ENCODE assay signal across 9 cellular contexts in genomic region chrX:138745215-138745614, GRCh38. TPM values are rescaled to one million over a fixed set of nuclear protein-coding genes. Genes with fewer than 3 reads are reported as not detected.
DNase-seq lines count a peak whose midpoint lies in the region; ATAC-seq, FAIRE-seq and TF ChIP-seq lines count a peak whose summit lies in the region.
"Had no signal": no experiment of that assay in that cellular context is flagged by ENCODE, and none has a peak within 500 bp of the region (broad histone marks: within the 10 kb centered on the region; RNA-seq: fewer than 3 reads in every experiment).

No MANE protein-coding gene starts in this region.

- TF ChIP-seq POLR2A in breast epithelium (IDR thresholded peaks at IDR 0.05) (no peak), HepG2 (IDR thresholded peaks at IDR 0.05; ENCODE audit: insufficient read depth in 1 of 2, low read depth in 2 of 2, low read length in 2 of 2) (no peak), uterus (IDR thresholded peaks at IDR 0.05) (no peak)

- no peak overlapping the region for H3K4me2 ChIP-seq in HepG2 (ENCODE audit: low read depth, low read length)

- CTCF ChIA-PET in HepG2 (lab: Yijun Ruan, JAX; ENCODE audit: low intra/inter-chr PET ratio, low total read pairs), result interaction anchor here (1.6 to 2.0 kb wide), 2 partner anchors 553 to 617 kb away, joined by 4 to 10 read pairs; no protein-coding TSS in a partner anchor

- H3K4me1 ChIP-seq in heart right ventricle (no peaks in the 10 kb centered on the region), breast epithelium (no peaks in the 10 kb centered on the region), HepG2 (ENCODE audit: insufficient read depth, low read length) (no peaks in the 10 kb centered on the region), uterus (no peaks in the 10 kb centered on the region)

- no peaks in the 10 kb centered on the region for H3K79me2 ChIP-seq in HepG2 (ENCODE audit: insufficient read depth, low read length)

- no peak for TF ChIP-seq EP300 in HepG2 (IDR thresholded peaks at IDR 0.05; ENCODE audit: low read depth in 2 of 2, low read length in 2 of 2)
- no peak for TF ChIP-seq EP300 in HepG2 (CRISPR knock-in tag; IDR thresholded peaks at IDR 0.05; ENCODE audit: borderline replicate concordance)

- H3K9ac ChIP-seq in HepG2 (ENCODE audit: insufficient read depth, low read depth, low read length), result no peak overlapping the region

- no peak for TF ChIP-seq RAD21 in HepG2 (CRISPR knock-in tag; IDR thresholded peaks at IDR 0.05)

- ATAC-seq in heart right ventricle, result peak in 1 of 8 donors; percentile 61
- no peak for ATAC-seq in Right ventricle myocardium superior (ENCODE audit: poor library complexity)
- peak; percentile 71 for ATAC-seq in GM21825 (IDR thresholded peaks at IDR 0.05; ENCODE audit: unreplicated experiment)
- peak; percentile 61 for ATAC-seq in HepG2
- ATAC-seq: stimulated activated effector memory CD8-positive, alpha-beta T cell treated with anti-CD3 and anti-CD28 coated beads, Interleukin-12 subunit alpha, Interleukin-12 subunit beta, amount 100 ng/mL, for 72 hours had no signal

- H4K20me1 ChIP-seq in HepG2 (ENCODE audit: insufficient read depth, low read length), result no peaks in the 10 kb centered on the region

- no peak overlapping the region for H2AFZ ChIP-seq in HepG2 (ENCODE audit: low read length)

- H3K9me3 ChIP-seq in heart right ventricle (no peaks in the 10 kb centered on the region), breast epithelium (no peaks in the 10 kb centered on the region), HepG2 (ENCODE audit: low read length) (no peaks in the 10 kb centered on the region), uterus (no peaks in the 10 kb centered on the region)

- in situ Hi-C loops in HepG2 (cut with HindIII; ENCODE audit: extremely low pct_ligation_motif_present, low pct_unique_long_range_greater_than_20kb), result loop anchor here (25.0 kb wide), 1 partner anchor 558 kb away; no protein-coding TSS in a partner anchor

- DNase-seq in heart right ventricle (peak in 1 of 2 donors; percentile 9), Right ventricle myocardium superior (no peak), NAMALWA (ENCODE audit: low spot score) (peak; percentile 52), breast epithelium (ENCODE audit: low spot score in 2 of 2) (no peak), HepG2 (ENCODE audit: low spot score) (peak; percentile 12), uterus (peak in 1 of 2 donors; percentile 15), HK-2 (ENCODE audit: unreplicated experiment) (no peak)

- POLR2A ChIA-PET in HepG2 (lab: Yijun Ruan, JAX), result no interaction called here

- H3K4me3 ChIP-seq in heart right ventricle, result no peak overlapping the region
- no peak overlapping the region for H3K4me3 ChIP-seq in breast epithelium
- H3K4me3 ChIP-seq in HepG2 (replicated peaks in 1 of 3; ENCODE audit: insufficient read depth in 1 of 3, low read depth in 2 of 3, low read length in 3 of 3), result no peak overlapping the region
- H3K4me3 ChIP-seq in uterus, result no peak overlapping the region

- peaks cover 0 to 58% (median 0%) of the 10 kb centered on the region in 7 donors for H3K27me3 ChIP-seq in heart right ventricle
- H3K27me3 ChIP-seq in breast epithelium, result peaks cover 0 to 48% of the 10 kb centered on the region in 2 donors
- no peaks in the 10 kb centered on the region for H3K27me3 ChIP-seq in HepG2 (ENCODE audit: control insufficient read depth in 1 of 2, insufficient read depth in 2 of 2, low read length in 2 of 2)
- H3K27me3 ChIP-seq in uterus, result no peaks in the 10 kb centered on the region

- TF ChIP-seq CTCF in heart right ventricle (IDR thresholded peaks at IDR 0.05) (peak; percentile 19 to 87 (median 62)), breast epithelium (IDR thresholded peaks at IDR 0.05) (peak; percentile 38 to 64 (median 61)), HepG2 (CRISPR knock-in tag; IDR thresholded peaks at IDR 0.05) (peak; percentile 54), uterus (IDR thresholded peaks at IDR 0.05) (peak; percentile 50 to 66 (median 61))

- intact Hi-C loops in heart right ventricle (cut with DNase I), result loop anchor here in 8 of 10 donors (2.0 to 10.0 kb wide), 6 partner anchors 550 to 620 kb away; no protein-coding TSS in a partner anchor
- intact Hi-C loops in Right ventricle myocardium superior (cut with DNase I), result loop anchor here (10.0 kb wide), 1 partner anchor 550 kb away; no protein-coding TSS in a partner anchor
- intact Hi-C loops in breast epithelium (cut with DNase I; ENCODE audit: low total_unique reads), result no loop called here
- intact Hi-C loops in HepG2 (cut with micrococcal nuclease; ENCODE audit: unreplicated experiment), result loop anchor here (1.0 kb wide), 1 partner anchor 553 kb away; no protein-coding TSS in a partner anchor
- intact Hi-C loops in uterus (cut with DNase I; ENCODE audit: low total_unique reads), result no loop called here

- 2 to 3% methylated on average over 7 of the region's 7 CpGs for WGBS in heart right ventricle, 2 donors
- 2% methylated on average over 5 of the region's 7 CpGs for WGBS in HepG2 (ENCODE audit: low lambda C conversion rate)

- no TSS peak for BruUV-seq in HepG2 (replicated peaks; lab: Mats Ljungman, UMichigan)

- FAIRE-seq in HepG2 (lab: Jason Lieb, UNC), result peak; percentile 51

- H3K27ac ChIP-seq in heart right ventricle (no peak overlapping the region), breast epithelium (no peak overlapping the region), HepG2 (ENCODE audit: extremely low read length, insufficient read depth, low read length) (no peak overlapping the region), uterus (no peak overlapping the region)

- no peaks in the 10 kb centered on the region for H3K36me3 ChIP-seq in heart right ventricle
- H3K36me3 ChIP-seq in breast epithelium, result no peaks in the 10 kb centered on the region
- no peaks in the 10 kb centered on the region for H3K36me3 ChIP-seq in HepG2 (replicated peaks in 1 of 2; ENCODE audit: control insufficient read depth in 1 of 2, insufficient read depth in 2 of 2, low read length in 2 of 2)
- no peaks in the 10 kb centered on the region for H3K36me3 ChIP-seq in uterus

TF ChIP-seq in HepG2, 621 proteins besides CTCF, POLR2A, EP300 and RAD21:
- TF ChIP-seq SMC3 (IDR thresholded peaks at IDR 0.05; ENCODE audit: low read length), result peak; percentile 28; the same call in 1 of the 2 replicates
- TF ChIP-seq CHCHD3 (CRISPR knock-in tag; IDR thresholded peaks at IDR 0.05), result no peak
- TF ChIP-seq GPBP1L1 (CRISPR knock-in tag; IDR thresholded peaks at IDR 0.05), result no peak
- peak; percentile 55 for TF ChIP-seq STAG1 (CRISPR knock-in tag; IDR thresholded peaks at IDR 0.05)

RNA-seq across cellular contexts. Expression of gene FGF13, which starts 33.7 kb away (rescaled TPM):
- total RNA-seq in heart right ventricle, result 1 to 10 TPM in 5 of 10 donors, under 1 TPM in 5; 0.30 to 3.3 (median 1.00) TPM
- 1 to 10 TPM in 1 of 2 donors, under 1 TPM in 1; 0.90 to 1.2 TPM for polyA plus RNA-seq in heart right ventricle
- total RNA-seq in Right ventricle myocardium superior, result 0.43 TPM
- 10 to 100 TPM in 2 of 3 donors, 1 to 10 TPM in 1; 7.9 to 18.1 (median 13.1) TPM for total RNA-seq in breast epithelium
- 0.33 and 0.84 TPM in 2 replicates for total RNA-seq in HepG2 (2016; rRNA removed; fragmentation: Illumina TruSeq; extraction: Trizol)
- total RNA-seq in HepG2 (2016; cell fraction: cytosol; rRNA removed; fragmentation: Illumina TruSeq; extraction: Trizol; ENCODE audit: low read depth), result 0.26 TPM in 1 of 2 replicates, not detected in the other
- total RNA-seq in HepG2 (2016; cell fraction: insoluble cytoplasmic fraction; rRNA removed; fragmentation: Illumina TruSeq; extraction: Trizol), result 0.45 and 0.73 TPM in 2 replicates
- total RNA-seq in HepG2 (2016; cell fraction: membrane; rRNA removed; fragmentation: Illumina TruSeq; extraction: Trizol), result 0.52 and 1.5 TPM in 2 replicates
- total RNA-seq in HepG2 (2016; cell fraction: nucleus; rRNA removed; fragmentation: Illumina TruSeq; extraction: Trizol), result 0.12 TPM in 1 of 2 replicates, not detected in the other
- polyA plus RNA-seq in HepG2 (2011; rRNA removed), result 0.09 and 0.14 TPM in 2 replicates
- polyA plus RNA-seq in HepG2 (2011; cell fraction: cytosol; rRNA removed), result 0.05 and 0.19 TPM in 2 replicates
- polyA plus RNA-seq in HepG2 (2011; cell fraction: nucleus; rRNA removed), result not detected in 2 replicates
- 0.25 and 0.44 TPM in 2 replicates for polyA plus RNA-seq in HepG2 (2012)
- polyA plus RNA-seq in HepG2 (2016; cell fraction: cytosol; fragmentation: Illumina TruSeq; extraction: Trizol; ENCODE audit: low read depth), result 0.25 and 0.38 TPM in 2 replicates
- polyA plus RNA-seq in HepG2 (2016; cell fraction: insoluble cytoplasmic fraction; fragmentation: Illumina TruSeq; extraction: Trizol; ENCODE audit: low read depth), result 0.82 and 0.89 TPM in 2 replicates
- polyA plus RNA-seq in HepG2 (2016; cell fraction: membrane; fragmentation: Illumina TruSeq; extraction: Trizol; ENCODE audit: low read depth), result 0.73 and 0.74 TPM in 2 replicates
- polyA plus RNA-seq in HepG2 (2016; cell fraction: nucleus; fragmentation: Illumina TruSeq; extraction: Trizol; ENCODE audit: insufficient read depth, low read depth), result 0.23 and 0.35 TPM in 2 replicates
- polyA minus RNA-seq in HepG2 (2011; rRNA and poly(A)+ RNA removed; ENCODE audit: low replicate concordance), result 0.02 and 1.2 TPM in 2 replicates
- polyA minus RNA-seq in HepG2 (2011; cell fraction: cytosol; rRNA and poly(A)+ RNA removed), result not detected in 2 replicates
- polyA minus RNA-seq in HepG2 (2011; cell fraction: nucleus; rRNA and poly(A)+ RNA removed), result 0.12 and 0.13 TPM in 2 replicates
- total RNA-seq in uterus, result 10 to 100 TPM; 15.1 to 51.7 (median 20.1) TPM

Comparison
In these comparisons a context has a peak if more than half of its experiments do, and no peak if none do; other contexts are left out.
1. DNase-seq: peak in NAMALWA (single experiment) and HepG2 (single experiment); none in Right ventricle myocardium superior (single experiment), breast epithelium (0 of 2) and HK-2 (single experiment).
2. intact Hi-C loops: an anchor here in heart right ventricle (2.0 to 10.0 kb wide), Right ventricle myocardium superior (10.0 kb wide) and HepG2 (1.0 kb wide); none called in breast epithelium and uterus.
3. Peak in every context shown above with its lines, with median percentiles within 50 percentile points of each other: CTCF ChIP-seq.